ENCODE assay signal across 8 cellular contexts in genomic region chr9:95494022-95494415, GRCh38. TPM values are rescaled to one million over a fixed set of nuclear protein-coding genes. Genes with fewer than 3 reads are reported as not detected.
DNase-seq lines count a peak whose midpoint lies in the region; ATAC-seq and TF ChIP-seq lines count a peak whose summit lies in the region.

No MANE protein-coding gene starts in this region.

- peak overlapping the region; percentile 88 to 96 for H3K4me3 Mint-ChIP-seq in effector memory CD8-positive, alpha-beta T cell

- H3K27ac Mint-ChIP-seq in effector memory CD8-positive, alpha-beta T cell = peak overlapping the region; percentile 94 to 100

- H3K4me1 Mint-ChIP-seq in effector memory CD8-positive, alpha-beta T cell (ENCODE audit: low read depth in 2 of 2) = peaks cover 52 to 66% of the 10 kb centered on the region in 2 donors

- H3K27ac ChIP-seq in substantia nigra (ENCODE audit: low read depth, low read length, poor library complexity, severe bottlenecking) = peak overlapping the region; percentile 69
- H3K27ac ChIP-seq in foreskin keratinocyte = no peak overlapping the region

- H3K27me3 Mint-ChIP-seq in effector memory CD8-positive, alpha-beta T cell = no peaks in the 10 kb centered on the region

- H3K4me1 ChIP-seq in foreskin keratinocyte = no peaks in the 10 kb centered on the region

- H3K27me3 ChIP-seq in foreskin keratinocyte = no peaks in the 10 kb centered on the region

- peaks cover 19% of the 10 kb centered on the region for H3K36me3 Mint-ChIP-seq in effector memory CD8-positive, alpha-beta T cell (ENCODE audit: insufficient read depth)

- DNase-seq in DMS53 treated with DMSO at 0.1 percent for 48 hours (lab: John Stamatoyannopoulos, UW; ENCODE audit: unreplicated experiment) = peak; percentile 73
- peak; percentile 85 for DNase-seq in RPMI8226
- DNase-seq in effector memory CD8-positive, alpha-beta T cell = peak in 1 of 3 experiments; percentile 31
- DNase-seq in substantia nigra (lab: John Stamatoyannopoulos, UW) = peak in 46 of 49 donors; percentile 26 to 93 (median 66)
- no peak for DNase-seq in amniotic stem cell (lab: John Stamatoyannopoulos, UW)
- no peak for DNase-seq in foreskin keratinocyte
- no peak for DNase-seq in GM03348 (ENCODE audit: low spot score)

- peak; percentile 34 for ATAC-seq in HG03442 (IDR thresholded peaks at IDR 0.05; ENCODE audit: unreplicated experiment)
- ATAC-seq in effector memory CD8-positive, alpha-beta T cell (replicated peaks) = no peak
- ATAC-seq in foreskin keratinocyte = no peak

- no peaks in the 10 kb centered on the region for H3K9me3 Mint-ChIP-seq in effector memory CD8-positive, alpha-beta T cell

- TF ChIP-seq CTCF in foreskin keratinocyte (conservative IDR thresholded peaks at IDR 0.05) = no peak

RNA-seq across cellular contexts. Expression of gene PTCH1, which starts 22.8 kb away (rescaled TPM):
- total RNA-seq in foreskin keratinocyte = 3.3 and 3.7 TPM in 2 replicates
- 0.74 and 0.91 TPM in 2 replicates for polyA plus RNA-seq in foreskin keratinocyte

Comparison
In these comparisons a context has a peak if more than half of its experiments do, and no peak if none do; other contexts are left out.
1. DNase-seq: peak in DMS53 treated with DMSO at 0.1 percent for 48 hours (single experiment), RPMI8226 (single experiment) and substantia nigra (46 of 49); none in amniotic stem cell (single experiment), foreskin keratinocyte (0 of 2) and GM03348 (single experiment).